ENCODE assay signal across 10 cellular contexts in the genomic region with DNA sequence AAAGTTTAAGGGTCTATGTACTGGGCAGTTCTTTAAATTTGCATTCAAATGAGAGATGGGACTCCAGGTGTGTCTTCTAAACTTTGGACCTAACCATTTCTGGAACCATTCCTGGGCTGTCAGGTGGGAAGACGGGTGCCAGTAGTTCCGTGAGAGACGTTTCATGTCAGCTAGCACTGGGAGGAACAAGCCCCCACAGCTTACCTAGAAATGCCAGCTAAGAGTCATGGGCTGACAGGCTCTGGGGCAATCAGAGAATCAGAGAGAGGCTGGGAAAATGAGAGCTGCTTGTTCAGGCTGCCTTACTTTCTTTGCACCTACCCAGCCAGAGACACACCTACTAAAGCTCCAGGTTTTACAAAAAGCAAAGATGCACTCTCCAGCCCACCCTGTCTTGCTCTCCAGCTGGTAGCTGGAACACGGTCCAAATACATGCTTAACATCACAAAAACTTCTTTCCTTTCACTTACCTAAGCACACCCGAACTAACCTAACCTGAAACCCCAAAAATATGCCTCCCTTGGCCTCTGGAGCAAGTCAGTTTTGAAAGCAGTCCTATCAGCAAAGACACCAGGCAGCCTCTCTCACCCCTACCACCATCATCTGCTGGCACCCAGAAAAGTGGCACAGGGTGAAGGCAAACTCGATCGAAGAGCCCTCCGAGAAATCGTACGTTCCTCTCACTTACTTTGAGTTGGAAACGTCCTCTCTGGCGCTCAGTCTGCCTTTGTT. TPM values are rescaled to one million over a fixed set of nuclear protein-coding genes. Genes with fewer than 3 reads are reported as not detected.
DNase-seq lines count a peak whose midpoint lies in the region; ATAC-seq, FAIRE-seq and TF ChIP-seq lines count a peak whose summit lies in the region.
"Had no signal": no experiment of that assay in that cellular context is flagged by ENCODE, and none has a peak within 500 bp of the region (broad histone marks: within the 10 kb centered on the region; RNA-seq: fewer than 3 reads in every experiment).

No MANE protein-coding gene starts in this region.

- H3K79me2 ChIP-seq in astrocyte (ENCODE audit: insufficient read depth, low read length) = peaks cover 9% of the 10 kb centered on the region

- peaks cover 7% of the 10 kb centered on the region for H3K4me1 ChIP-seq in astrocyte (ENCODE audit: insufficient read depth, low read length)
- peaks cover 0 to 10% of the 10 kb centered on the region in 2 donors for H3K4me1 ChIP-seq in right atrium auricular region

- H3K4me2 ChIP-seq in astrocyte (ENCODE audit: low read length) = peak overlapping the region; percentile 88

- no peak for TF ChIP-seq CTCF in Calu3 (IDR thresholded peaks at IDR 0.05; ENCODE audit: unreplicated experiment)
- no peak for TF ChIP-seq CTCF in astrocyte (IDR thresholded peaks at IDR 0.05; ENCODE audit: insufficient read depth, low read depth, low read length)
- TF ChIP-seq CTCF in right atrium auricular region (IDR thresholded peaks at IDR 0.05) = no peak

- no peak for FAIRE-seq in astrocyte (lab: Jason Lieb, UNC)

- CTCF ChIA-PET in Calu3 (lab: Charles Lee) = interaction anchor here (0.5 kb wide), 1 partner anchor 64 kb away, joined by 5 read pairs; no protein-coding TSS in a partner anchor

- H3K36me3 ChIP-seq in astrocyte (ENCODE audit: insufficient read depth, low read length) = no peaks in the 10 kb centered on the region
- H3K36me3 ChIP-seq in right atrium auricular region = no peaks in the 10 kb centered on the region

- DNase-seq in Calu3 = no peak
- no peak for DNase-seq in astrocyte (ENCODE audit: low read depth)
- DNase-seq in right atrium auricular region (ENCODE audit: low spot score) = no peak
- peak; percentile 55 for DNase-seq in pons (ENCODE audit: low spot score)
- DNase-seq in natural killer cell treated with Interleukin-12 subunit alpha and Interleukin-12 subunit beta and Interleukin-15 and Interleukin-18, amount 100 ng/mL, for 72 hours (ENCODE audit: low spot score) = no peak
- no peak for DNase-seq in activated CD8-positive, alpha-beta memory T cell treated with anti-CD3 and anti-CD28 coated beads, Interleukin-2, amount 50 U/mL, for 48 hours
- no peak for DNase-seq in stimulated activated CD4-positive, alpha-beta T cell treated with anti-CD3 and anti-CD28 coated beads, Interleukin-4, amount 100 ng/mL, for 1 hour
- DNase-seq: activated naive CD8-positive, alpha-beta T cell treated with anti-CD3 and anti-CD28 coated beads, Interleukin-2, amount 10 ng/mL, durations not matched to agents 7 days and 5 days had no signal

- ATAC-seq in natural killer cell treated with Interleukin-12 subunit alpha and Interleukin-12 subunit beta and Interleukin-15 and Interleukin-18, amount 100 ng/mL, for 72 hours = no peak
- no peak for ATAC-seq in GM19023 (IDR thresholded peaks at IDR 0.05; ENCODE audit: unreplicated experiment)

- H3K4me3 Mint-ChIP-seq in Calu3 (ENCODE audit: low read depth, unreplicated experiment) (peak overlapping the region; percentile 27), astrocyte (ENCODE audit: unreplicated experiment) (peak overlapping the region; percentile 86)
- no peak overlapping the region for H3K4me3 Mint-ChIP-seq in natural killer cell treated with Interleukin-12 subunit alpha and Interleukin-12 subunit beta and Interleukin-15 and Interleukin-18, amount 100 ng/mL, for 72 hours
- H3K4me3 Mint-ChIP-seq: activated naive CD8-positive, alpha-beta T cell treated with anti-CD3 and anti-CD28 coated beads, Interleukin-2, amount 10 ng/mL, durations not matched to agents 7 days and 5 days had no signal

- H3K4me1 Mint-ChIP-seq in Calu3 (ENCODE audit: low read depth, unreplicated experiment) = peaks cover 6% of the 10 kb centered on the region
- peaks cover 4% of the 10 kb centered on the region for H3K4me1 Mint-ChIP-seq in astrocyte (ENCODE audit: low read depth, unreplicated experiment)
- no peaks in the 10 kb centered on the region for H3K4me1 Mint-ChIP-seq in natural killer cell treated with Interleukin-12 subunit alpha and Interleukin-12 subunit beta and Interleukin-15 and Interleukin-18, amount 100 ng/mL, for 72 hours (ENCODE audit: low read depth in 2 of 2)
- H3K4me1 Mint-ChIP-seq: activated naive CD8-positive, alpha-beta T cell treated with anti-CD3 and anti-CD28 coated beads, Interleukin-2, amount 10 ng/mL, durations not matched to agents 7 days and 5 days had no signal

- H3K27ac Mint-ChIP-seq in Calu3 (ENCODE audit: unreplicated experiment) (no peak overlapping the region), astrocyte (ENCODE audit: unreplicated experiment) (no peak overlapping the region)
- no peak overlapping the region for H3K27ac Mint-ChIP-seq in natural killer cell treated with Interleukin-12 subunit alpha and Interleukin-12 subunit beta and Interleukin-15 and Interleukin-18, amount 100 ng/mL, for 72 hours
- H3K27ac Mint-ChIP-seq: activated naive CD8-positive, alpha-beta T cell treated with anti-CD3 and anti-CD28 coated beads, Interleukin-2, amount 10 ng/mL, durations not matched to agents 7 days and 5 days had no signal

- H3K4me3 ChIP-seq in astrocyte (ENCODE audit: insufficient read depth, low read depth, low read length) (peak overlapping the region; percentile 70), right atrium auricular region (peak overlapping the region; percentile 24 to 45)
- H3K4me3 ChIP-seq: SK-N-MC had no signal

- peak overlapping the region; percentile 87 for H2AFZ ChIP-seq in astrocyte (ENCODE audit: low read depth, low read length)

- H3K9ac ChIP-seq in astrocyte (ENCODE audit: low read length) = peak overlapping the region; percentile 77

- H4K20me1 ChIP-seq in astrocyte (ENCODE audit: insufficient read depth, low read length) = no peaks in the 10 kb centered on the region

- H3K9me3 Mint-ChIP-seq in Calu3 (ENCODE audit: low read depth, unreplicated experiment) (peaks cover 5% of the 10 kb centered on the region), astrocyte (ENCODE audit: unreplicated experiment) (no peaks in the 10 kb centered on the region)
- H3K9me3 Mint-ChIP-seq in natural killer cell treated with Interleukin-12 subunit alpha and Interleukin-12 subunit beta and Interleukin-15 and Interleukin-18, amount 100 ng/mL, for 72 hours = peaks cover 19% of the 10 kb centered on the region

- H3K27me3 ChIP-seq in astrocyte (ENCODE audit: insufficient read depth, low read length) = no peaks in the 10 kb centered on the region
- H3K27me3 ChIP-seq in right atrium auricular region = no peaks in the 10 kb centered on the region

- no peaks in the 10 kb centered on the region for H3K36me3 Mint-ChIP-seq in Calu3 (ENCODE audit: insufficient read depth, unreplicated experiment)
- H3K36me3 Mint-ChIP-seq in astrocyte (ENCODE audit: low read depth, unreplicated experiment) = peaks cover 2% of the 10 kb centered on the region
- H3K36me3 Mint-ChIP-seq in natural killer cell treated with Interleukin-12 subunit alpha and Interleukin-12 subunit beta and Interleukin-15 and Interleukin-18, amount 100 ng/mL, for 72 hours = no peaks in the 10 kb centered on the region
- H3K36me3 Mint-ChIP-seq: activated naive CD8-positive, alpha-beta T cell treated with anti-CD3 and anti-CD28 coated beads, Interleukin-2, amount 10 ng/mL, durations not matched to agents 7 days and 5 days had no signal

- H3K27me3 Mint-ChIP-seq in Calu3 (ENCODE audit: unreplicated experiment) (no peaks in the 10 kb centered on the region), astrocyte (ENCODE audit: low read depth, unreplicated experiment) (no peaks in the 10 kb centered on the region)
- H3K27me3 Mint-ChIP-seq in natural killer cell treated with Interleukin-12 subunit alpha and Interleukin-12 subunit beta and Interleukin-15 and Interleukin-18, amount 100 ng/mL, for 72 hours = no peaks in the 10 kb centered on the region

- intact Hi-C loops in Calu3 (cut with micrococcal nuclease; ENCODE audit: unreplicated experiment) = loop anchor here (10.0 kb wide), 1 partner anchor 252 kb away; no protein-coding TSS in a partner anchor

- H3K9me3 ChIP-seq in astrocyte (ENCODE audit: insufficient read depth, low read depth, low read length) (no peaks in the 10 kb centered on the region), right atrium auricular region (no peaks in the 10 kb centered on the region)

- BruUV-seq in Calu3 (replicated peaks; lab: Mats Ljungman, UMichigan) = no TSS peak

- peak overlapping the region; percentile 29 for H3K27ac ChIP-seq in astrocyte (ENCODE audit: low read depth, low read length)
- H3K27ac ChIP-seq in right atrium auricular region = peak overlapping the region; percentile 2 to 41
- H3K27ac ChIP-seq: SK-N-MC had no signal

RNA-seq across cellular contexts. Expression of a gene that starts 0.6 kb away (rescaled TPM):
- total RNA-seq in Calu3 (2022) (0.35 and 0.54 TPM in 2 replicates), astrocyte (11.1 and 17.2 TPM in 2 replicates), right atrium auricular region (10 to 100 TPM in 1 of 2 donors, 1 to 10 TPM in 1; 8.6 to 26.2 TPM)
- total RNA-seq in natural killer cell treated with Interleukin-12 subunit alpha and Interleukin-12 subunit beta and Interleukin-15 and Interleukin-18, amount 100 ng/mL, for 72 hours = not detected
- total RNA-seq: activated naive CD8-positive, alpha-beta T cell treated with anti-CD3 and anti-CD28 coated beads, Interleukin-2, amount 10 ng/mL, durations not matched to agents 7 days and 5 days had no signal
